2 cellular contexts compared by ENCODE assay signal in genomic region chr2:99921903-99922302, GRCh38.
A peak's percentile ranks its signal among the peaks of the same experiment; 100 is the strongest.
TF ChIP-seq lines count a peak whose summit lies in the region.

No MANE protein-coding gene starts in this region.

TF ChIP-seq in IMR-90, 13 proteins besides CTCF, POLR2A, EP300 and RAD21:
- TF ChIP-seq BHLHE40 (IDR thresholded peaks at IDR 0.05; ENCODE audit: low read depth, low read length) (no peak), MAFK (IDR thresholded peaks at IDR 0.05; ENCODE audit: low read depth, low read length) (peak; percentile 55), USF2 (IDR thresholded peaks at IDR 0.05; ENCODE audit: low read depth, low read length) (no peak)

TF ChIP-seq in H1, 55 proteins besides CTCF, POLR2A, EP300 and RAD21:
- TF ChIP-seq NRF1 (IDR thresholded peaks at IDR 0.05; ENCODE audit: low read depth, low read length) (no peak), BRCA1 (IDR thresholded peaks at IDR 0.05; ENCODE audit: low read depth, low read length) (no peak), POLR2AphosphoS5 (IDR thresholded peaks at IDR 0.05; ENCODE audit: low read depth, low read length) (no peak), MAFK (IDR thresholded peaks at IDR 0.05; ENCODE audit: low read depth, low read length) (peak; percentile 84)
